In genomic region chr10:120015064-120015463, GRCh38 we compare ENCODE assay signal across 35 cellular contexts.
"Had no signal": no experiment of that assay in that cellular context is flagged by ENCODE, and none has a peak within 500 bp of the region (broad histone marks: within the 10 kb centered on the region; RNA-seq: fewer than 3 reads in every experiment).

No MANE protein-coding gene starts in this region.

- H3K9me3 ChIP-seq: MG63 had no signal

- DNase-seq: Karpas-422, Kasumi-1, MG63, MM.1S, MV-4-11, NCI-H1048, NCI-H1092, NCI-H1092 treated with DMSO at 0.1 percent for 48 hours, NCI-H1105, NCI-H1105 treated with DMSO at 0.1 percent for 48 hours, NCI-H1417, NCI-H1417 treated with DMSO at 0.1 percent for 48 hours, NCI-H1436, NCI-H1436 treated with DMSO at 0.1 percent for 48 hours, NCI-H146, NCI-H1694, NCI-H1694 treated with DMSO at 0.1 percent for 48 hours, NCI-H187, NCI-H187 treated with DMSO at 0.1 percent for 48 hours, NCI-H1930, NCI-H2029, NCI-H2029 treated with DMSO at 0.1 percent for 48 hours, NCI-H2081, NCI-H2081 treated with DMSO at 0.1 percent for 48 hours, NCI-H2107, NCI-H2171, NCI-H2171 treated with DMSO at 0.1 percent for 48 hours, NCI-H2227 treated with DMSO at 0.1 percent for 48 hours, NCI-H226, NCI-H345, NCI-H446, NCI-H446 treated with DMSO at 0.1 percent for 48 hours, NCI-H510A, NCI-H510A treated with DMSO at 0.1 percent for 48 hours, NCI-H524 had no signal

- H3K27me3 ChIP-seq: MG63 had no signal

- H3K4me3 ChIP-seq: MG63 had no signal

- H3K36me3 ChIP-seq: MG63 had no signal
